In the genomic region with DNA sequence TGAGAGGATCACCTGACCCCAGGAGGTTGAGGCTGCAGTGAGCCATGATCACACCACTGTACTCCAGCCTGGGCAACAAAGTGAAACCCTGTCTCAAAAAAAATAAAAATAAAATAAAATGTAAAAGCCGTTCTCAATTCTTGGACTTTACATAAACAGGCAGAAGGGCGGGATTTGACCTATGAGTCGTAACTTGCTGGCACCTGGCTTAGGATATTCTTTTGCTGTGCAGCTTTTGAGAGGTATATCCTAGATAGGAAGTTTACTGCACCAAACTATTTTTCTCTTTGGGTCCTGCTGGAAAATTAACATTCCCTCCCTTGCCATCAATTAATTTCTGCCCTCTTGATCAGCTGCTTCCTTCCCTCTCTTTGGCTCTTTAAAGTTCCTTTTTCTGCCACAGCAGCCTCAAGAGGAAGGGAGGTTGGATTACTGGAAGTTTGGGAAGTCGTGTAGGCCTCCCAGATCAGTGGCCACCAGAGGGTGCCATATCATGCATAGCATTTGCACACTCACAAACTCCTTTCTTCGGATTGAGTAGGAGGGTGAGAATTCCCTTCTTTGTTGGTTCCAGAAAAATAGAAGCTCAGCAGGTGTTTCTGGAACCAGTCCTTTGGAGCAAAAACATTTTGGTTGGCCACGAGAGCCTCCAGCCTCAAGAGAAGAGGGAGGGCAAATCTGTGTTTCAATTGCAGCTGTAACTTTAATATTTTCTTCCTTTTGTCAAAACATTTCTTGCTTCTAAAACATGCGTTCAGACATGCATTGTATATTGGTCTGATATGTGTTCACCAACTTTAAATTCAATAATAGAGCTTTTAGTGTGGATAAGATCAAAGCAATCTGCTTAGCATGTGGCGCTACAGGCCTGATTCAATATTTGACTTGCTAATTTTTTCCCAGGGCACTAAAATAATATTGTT, we compare ENCODE assay signal across 1 cellular context.
TF ChIP-seq lines count a peak whose summit lies in the region.

No MANE protein-coding gene starts in this region.

TF ChIP-seq in Ishikawa, 13 proteins besides CTCF, POLR2A, EP300 and RAD21 (continued from another document):
- TF ChIP-seq, protein P1, sequence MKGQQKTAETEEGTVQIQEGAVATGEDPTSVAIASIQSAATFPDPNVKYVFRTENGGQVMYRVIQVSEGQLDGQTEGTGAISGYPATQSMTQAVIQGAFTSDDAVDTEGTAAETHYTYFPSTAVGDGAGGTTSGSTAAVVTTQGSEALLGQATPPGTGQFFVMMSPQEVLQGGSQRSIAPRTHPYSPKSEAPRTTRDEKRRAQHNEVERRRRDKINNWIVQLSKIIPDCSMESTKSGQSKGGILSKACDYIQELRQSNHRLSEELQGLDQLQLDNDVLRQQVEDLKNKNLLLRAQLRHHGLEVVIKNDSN (IDR thresholded peaks at IDR 0.05): no peak
- no peak for TF ChIP-seq TAF1 (IDR thresholded peaks at IDR 0.05; ENCODE audit: low read depth)
- no peak for TF ChIP-seq ZBTB7A (IDR thresholded peaks at IDR 0.05; ENCODE audit: low read depth)
